17 cellular contexts compared by ENCODE assay signal in genomic region chr12:53480425-53481107, GRCh38. TPM values are rescaled to one million over a fixed set of nuclear protein-coding genes. Genes with fewer than 3 reads are reported as not detected.
A peak's percentile ranks its signal among the peaks of the same experiment; 100 is the strongest.
DNase-seq lines count a peak whose midpoint lies in the region; ATAC-seq and TF ChIP-seq lines count a peak whose summit lies in the region.
"Had no signal": no experiment of that assay in that cellular context is flagged by ENCODE, and none has a peak within 500 bp of the region (broad histone marks: within the 10 kb centered on the region; RNA-seq: fewer than 3 reads in every experiment).

No MANE protein-coding gene starts in this region.

- ATAC-seq in Panc1 (no peak), gastrocnemius medialis (no peak)
- no peak for ATAC-seq in stimulated activated naive B cell treated with anti-CD40 and anti-IgM and Interleukin-4, amounts not matched to agents 10 μg/mL and 1 μg/mL and 100 μg/mL, for 72 hours (replicated peaks)
- ATAC-seq: left lobe of liver, right cardiac atrium had no signal

- H3K9me2 ChIP-seq in GM23248 (ENCODE audit: insufficient read depth) = no peaks in the 10 kb centered on the region

- H3K27ac ChIP-seq in GM23248 (peak overlapping the region; percentile 71), Panc1 (ENCODE audit: low read length) (0 out of 2 replicates have a peak overlapping the region, but pooled peaks have one; percentile 13), epithelial cell of prostate (peak overlapping the region; percentile 72), gastrocnemius medialis (peak overlapping the region; percentile 7 to 86 (median 78)), prostate gland (no peak overlapping the region)

- peaks cover 71% of the 10 kb centered on the region for H3K36me3 ChIP-seq in GM23248 (ENCODE audit: low read depth)
- H3K36me3 ChIP-seq in Panc1 (ENCODE audit: control insufficient read depth, insufficient read depth, low read length) = peaks cover 48% of the 10 kb centered on the region
- peaks cover 0 to 53% of the 10 kb centered on the region in 2 donors for H3K36me3 ChIP-seq in gastrocnemius medialis
- peaks cover 4 to 9% of the 10 kb centered on the region in 2 donors for H3K36me3 ChIP-seq in prostate gland

- no peak overlapping the region for H3K4me3 Mint-ChIP-seq in stimulated activated naive B cell treated with anti-CD40 and anti-IgM and Interleukin-4, amounts not matched to agents 10 μg/mL and 1 μg/mL and 100 μg/mL, for 72 hours
- H3K4me3 Mint-ChIP-seq: activated naive CD8-positive, alpha-beta T cell treated with anti-CD3 and anti-CD28 coated beads for 36 hours; dendritic cell treated with granulocyte-macrophage colony-stimulating factor and Interleukin-4, amounts not matched to agents 40 ng/mL and 50 ng/mL, for 4 days had no signal

- H3F3A ChIP-seq in GM23248 (ENCODE audit: insufficient read depth) = peaks cover 85% of the 10 kb centered on the region

- TF ChIP-seq CTCF in Panc1 (IDR thresholded peaks at IDR 0.05) (no peak), gastrocnemius medialis (IDR thresholded peaks at IDR 0.05 in 4 of 5, conservative IDR thresholded peaks at IDR 0.05 in 1 of 5) (no peak), prostate gland (IDR thresholded peaks at IDR 0.05) (no peak)

- TF ChIP-seq POLR2A in gastrocnemius medialis (IDR thresholded peaks at IDR 0.05) (no peak), prostate gland (IDR thresholded peaks at IDR 0.05) (no peak)

- H3K27ac Mint-ChIP-seq in stimulated activated naive B cell treated with anti-CD40 and anti-IgM and Interleukin-4, amounts not matched to agents 10 μg/mL and 1 μg/mL and 100 μg/mL, for 72 hours = no peak overlapping the region
- H3K27ac Mint-ChIP-seq: dendritic cell treated with granulocyte-macrophage colony-stimulating factor and Interleukin-4, amounts not matched to agents 40 ng/mL and 50 ng/mL, for 4 days had no signal

- H3K79me2 ChIP-seq in GM23248 (ENCODE audit: insufficient read depth) = peaks cover 28% of the 10 kb centered on the region

- H3K4me3 ChIP-seq in GM23248 (no peak overlapping the region), Panc1 (ENCODE audit: low read depth in 2 of 2, low read length in 2 of 2) (no peak overlapping the region), gastrocnemius medialis (no peak overlapping the region), prostate gland (no peak overlapping the region)

- CTCF ChIA-PET in Panc1 (lab: Charles Lee) = no interaction called here

- H3K9me3 Mint-ChIP-seq in stimulated activated naive B cell treated with anti-CD40 and anti-IgM and Interleukin-4, amounts not matched to agents 10 μg/mL and 1 μg/mL and 100 μg/mL, for 72 hours = no peaks in the 10 kb centered on the region
- H3K9me3 Mint-ChIP-seq: activated naive CD8-positive, alpha-beta T cell treated with anti-CD3 and anti-CD28 coated beads for 36 hours; dendritic cell treated with granulocyte-macrophage colony-stimulating factor and Interleukin-4, amounts not matched to agents 40 ng/mL and 50 ng/mL, for 4 days had no signal

- BruUV-seq in Panc1 (replicated peaks; lab: Mats Ljungman, UMichigan) = no TSS peak

- no peak overlapping the region for H3K4me2 ChIP-seq in GM23248 (ENCODE audit: unreplicated experiment)

- peaks cover 15 to 25% of the 10 kb centered on the region in 2 donors for H3K4me1 Mint-ChIP-seq in stimulated activated naive B cell treated with anti-CD40 and anti-IgM and Interleukin-4, amounts not matched to agents 10 μg/mL and 1 μg/mL and 100 μg/mL, for 72 hours

- 50 to 54% methylated on average over 7 of the region's 7 CpGs for WGBS in GM23248 (ENCODE audit: low coverage in 1 of 2, low lambda C conversion rate in 2 of 2, missing lambda C conversion rate in 2 of 2), 2 experiments
- 61% methylated on average over 7 of the region's 7 CpGs for WGBS in prostate gland

- H3K9ac ChIP-seq in GM23248 = peak overlapping the region; percentile 18; the same call in 1 of the 2 replicates

- H3K27me3 ChIP-seq in GM23248 (replicated peaks; ENCODE audit: insufficient read depth) = no peaks in the 10 kb centered on the region
- H3K27me3 ChIP-seq in Panc1 (ENCODE audit: control insufficient read depth, insufficient read depth, low read length) = no peaks in the 10 kb centered on the region
- H3K27me3 ChIP-seq in gastrocnemius medialis = no peaks in the 10 kb centered on the region
- no peaks in the 10 kb centered on the region for H3K27me3 ChIP-seq in prostate gland (replicated peaks; ENCODE audit: insufficient read depth)
- H3K27me3 ChIP-seq: BE2C had no signal

- peaks cover 7% of the 10 kb centered on the region for H4K20me1 ChIP-seq in GM23248 (ENCODE audit: insufficient read depth)

- DNase-seq in GM23248 (no peak), Panc1 (ENCODE audit: low read depth, low spot score) (no peak), epithelial cell of prostate (ENCODE audit: low read depth, low spot score) (no peak), gastrocnemius medialis (no peak), prostate gland (ENCODE audit: low spot score) (no peak), COLO668 (lab: John Stamatoyannopoulos, UW; ENCODE audit: unreplicated experiment) (no peak)
- DNase-seq in stimulated activated naive B cell treated with anti-CD40 and anti-IgM and Interleukin-4, amounts not matched to agents 10 μg/mL and 1 μg/mL and 100 μg/mL, for 72 hours = no peak
- DNase-seq: activated naive CD8-positive, alpha-beta T cell treated with anti-CD3 and anti-CD28 coated beads for 36 hours; BE2C; Kasumi-1; NCI-H2171; occipital lobe; right cardiac atrium had no signal

- in situ Hi-C loops in GM23248 (cut with MboI) = no loop called here
- in situ Hi-C loops in Panc1 (cut with HindIII; ENCODE audit: low pct_unique_long_range_greater_than_20kb, low sequenced_read_pairs) = no loop called here
- in situ Hi-C loops in gastrocnemius medialis (cut with MboI; ENCODE audit: low sequenced_read_pairs in 4 of 4) = no loop called here

- no peaks in the 10 kb centered on the region for H3K9me3 ChIP-seq in GM23248 (ENCODE audit: low read depth)
- no peaks in the 10 kb centered on the region for H3K9me3 ChIP-seq in Panc1 (ENCODE audit: control insufficient read depth, insufficient read depth, low read depth, low read length)
- no peaks in the 10 kb centered on the region for H3K9me3 ChIP-seq in gastrocnemius medialis
- no peaks in the 10 kb centered on the region for H3K9me3 ChIP-seq in prostate gland
- H3K9me3 ChIP-seq: BE2C had no signal

- peaks cover 44 to 46% of the 10 kb centered on the region in 2 donors for H3K36me3 Mint-ChIP-seq in stimulated activated naive B cell treated with anti-CD40 and anti-IgM and Interleukin-4, amounts not matched to agents 10 μg/mL and 1 μg/mL and 100 μg/mL, for 72 hours

- H2AFZ ChIP-seq in GM23248 = no peak overlapping the region

- H3K4me1 ChIP-seq in GM23248 (ENCODE audit: insufficient read depth) = peaks cover 44% of the 10 kb centered on the region
- peaks cover 20% of the 10 kb centered on the region for H3K4me1 ChIP-seq in Panc1 (ENCODE audit: control insufficient read depth, insufficient read depth, low read length)
- peaks cover 27 to 32% of the 10 kb centered on the region in 2 donors for H3K4me1 ChIP-seq in gastrocnemius medialis
- H3K4me1 ChIP-seq in prostate gland (replicated peaks) = peaks cover 4% of the 10 kb centered on the region

- POLR2A ChIA-PET in Panc1 (lab: Charles Lee) = no interaction called here

- no peaks in the 10 kb centered on the region for H3K27me3 Mint-ChIP-seq in stimulated activated naive B cell treated with anti-CD40 and anti-IgM and Interleukin-4, amounts not matched to agents 10 μg/mL and 1 μg/mL and 100 μg/mL, for 72 hours
- H3K27me3 Mint-ChIP-seq: activated naive CD8-positive, alpha-beta T cell treated with anti-CD3 and anti-CD28 coated beads for 36 hours; dendritic cell treated with granulocyte-macrophage colony-stimulating factor and Interleukin-4, amounts not matched to agents 40 ng/mL and 50 ng/mL, for 4 days had no signal

- intact Hi-C loops in Panc1 (cut with micrococcal nuclease; ENCODE audit: unreplicated experiment) (no loop called here), gastrocnemius medialis (cut with DNase I; ENCODE audit: low total_unique reads) (no loop called here), prostate gland (cut with DNase I) (no loop called here)

RNA-seq across cellular contexts. Expression of gene MAP3K12, which starts 18.7 kb away (rescaled TPM):
- total RNA-seq in GM23248 (2014; rRNA removed; shearing (Covaris generic)) = 36.5 and 37.4 TPM in 2 replicates
- polyA plus RNA-seq in GM23248 (2016; fragmentation: Nextera tagmentation; extraction: Ambion mirVana) = 8.7 and 10.4 TPM in 2 replicates
- total RNA-seq in Panc1 (2021; ENCODE audit: unreplicated experiment) (32.2 TPM), gastrocnemius medialis (1 to 10 TPM; 1.1 to 9.9 (median 3.8) TPM), prostate gland (10 to 100 TPM in 1 of 2 donors, 1 to 10 TPM in 1; 4.3 to 30.9 TPM)
- polyA plus RNA-seq in Panc1 (2012; ENCODE audit: insufficient read length) = 43.9 TPM

RNA-seq across cellular contexts. Expression of gene TARBP2, which starts 20.5 kb away (rescaled TPM):
- 40.1 and 54.1 TPM in 2 replicates for total RNA-seq in GM23248 (2014; rRNA removed; shearing (Covaris generic))
- 32.1 and 36.0 TPM in 2 replicates for polyA plus RNA-seq in GM23248 (2016; fragmentation: Nextera tagmentation; extraction: Ambion mirVana)
- total RNA-seq in Panc1 (2021; ENCODE audit: unreplicated experiment) = 67.3 TPM
- polyA plus RNA-seq in Panc1 (2012; ENCODE audit: insufficient read length) = 60.6 TPM
- total RNA-seq in gastrocnemius medialis = 10 to 100 TPM in 2 of 4 donors, 1 to 10 TPM in 2; 6.8 to 17.4 (median 11.6) TPM
- total RNA-seq in prostate gland = 10 to 100 TPM; 23.4 to 45.7 TPM

RNA-seq across cellular contexts. Expression of gene NPFF, which starts 26.7 kb away (rescaled TPM):
- total RNA-seq in GM23248 (2014; rRNA removed; shearing (Covaris generic)) = not detected in 2 replicates
- polyA plus RNA-seq in GM23248 (2016; fragmentation: Nextera tagmentation; extraction: Ambion mirVana) = not detected in 2 replicates
- total RNA-seq in Panc1 (2021; ENCODE audit: unreplicated experiment) (not detected), gastrocnemius medialis (not detected), prostate gland (not detected)
- not detected for polyA plus RNA-seq in Panc1 (2012; ENCODE audit: insufficient read length)
- total RNA-seq: activated naive CD8-positive, alpha-beta T cell treated with anti-CD3 and anti-CD28 coated beads for 36 hours; frontal cortex; left lobe of liver; mononuclear cell; occipital lobe; right cardiac atrium had no signal
- polyA plus RNA-seq: right cardiac atrium had no signal

RNA-seq across cellular contexts. Expression of gene PCBP2, which starts 28.7 kb away (rescaled TPM):
- 143 TPM in 2 replicates for total RNA-seq in GM23248 (2014; rRNA removed; shearing (Covaris generic))
- 94.3 and 100 TPM in 2 replicates for polyA plus RNA-seq in GM23248 (2016; fragmentation: Nextera tagmentation; extraction: Ambion mirVana)
- total RNA-seq in Panc1 (2021; ENCODE audit: unreplicated experiment) (836 TPM), gastrocnemius medialis (100 to 1,000 TPM; 113 to 257 (median 191) TPM), prostate gland (100 to 1,000 TPM; 322 to 534 TPM)
- polyA plus RNA-seq in Panc1 (2012; ENCODE audit: insufficient read length) = 703 TPM

RNA-seq across cellular contexts. Expression of gene PRR13, which starts 39.0 kb away (rescaled TPM):
- 35.3 and 42.4 TPM in 2 replicates for total RNA-seq in GM23248 (2014; rRNA removed; shearing (Covaris generic))
- polyA plus RNA-seq in GM23248 (2016; fragmentation: Nextera tagmentation; extraction: Ambion mirVana) = 217 and 221 TPM in 2 replicates
- total RNA-seq in Panc1 (2021; ENCODE audit: unreplicated experiment) = 454 TPM
- polyA plus RNA-seq in Panc1 (2012; ENCODE audit: insufficient read length) = 425 TPM
- 10 to 100 TPM; 40.3 to 90.4 (median 74.2) TPM for total RNA-seq in gastrocnemius medialis
- 100 to 1,000 TPM in 1 of 2 donors, 10 to 100 TPM in 1; 98.8 to 104 TPM for total RNA-seq in prostate gland

Comparison
In these comparisons a context has a peak if more than half of its experiments do, and no peak if none do; other contexts are left out.
1. H3K27ac ChIP-seq: peak in GM23248 (single experiment), Panc1 (single experiment), epithelial cell of prostate (single experiment) and gastrocnemius medialis (4 of 4); none in prostate gland (0 of 2).